ENCODE assay signal across 30 cellular contexts in the genomic region with DNA sequence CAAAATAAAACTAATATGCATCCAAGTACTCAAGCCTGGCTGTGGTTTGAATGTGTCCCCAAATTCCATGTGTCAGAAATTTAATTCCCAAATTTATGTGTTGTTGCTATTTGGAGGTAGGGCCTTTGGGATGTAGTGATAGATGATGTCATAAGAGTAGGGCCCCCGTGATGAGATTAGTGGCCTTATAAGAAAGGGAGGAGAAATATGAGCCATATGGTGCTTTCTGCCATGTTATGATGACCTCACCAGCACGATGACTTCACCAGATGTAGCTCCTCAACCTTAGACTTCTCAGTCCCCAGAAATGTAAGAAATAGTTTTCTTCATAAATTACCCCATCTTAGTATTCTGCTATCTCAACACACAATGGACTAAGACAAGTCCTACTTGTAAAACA.
"Had no signal": no experiment of that assay in that cellular context is flagged by ENCODE, and none has a peak within 500 bp of the region (broad histone marks: within the 10 kb centered on the region; RNA-seq: fewer than 3 reads in every experiment).

No MANE protein-coding gene starts in this region.

- H3K4me1 ChIP-seq: adrenal gland, body of pancreas, esophagus muscularis mucosa, gastroesophageal sphincter, heart right ventricle had no signal

- H3K36me3 ChIP-seq: adrenal gland, esophagus muscularis mucosa, gastroesophageal sphincter, heart right ventricle had no signal

- H3K27ac ChIP-seq: adrenal gland, body of pancreas, esophagus muscularis mucosa, gastroesophageal sphincter, heart right ventricle, hepatocyte had no signal

- H3K79me2 ChIP-seq: hepatocyte had no signal

- H3K27me3 ChIP-seq: adrenal gland, body of pancreas, esophagus muscularis mucosa, gastroesophageal sphincter, heart right ventricle, hepatocyte had no signal

- H3K4me2 ChIP-seq: hepatocyte had no signal

- DNase-seq: activated CD4-positive, alpha-beta memory T cell treated with anti-CD3 and anti-CD28 coated beads for 36 hours; activated CD4-positive, alpha-beta T cell treated with anti-CD3 and anti-CD28 coated beads for 36 hours; activated CD4-positive, alpha-beta T cell treated with anti-CD3 and anti-CD28 coated beads, Interleukin-2, amount 10 ng/mL, durations not matched to agents 24 days and 14 days; activated CD4-positive, CD25-positive, alpha-beta regulatory T cell; activated CD4-positive, CD25-positive, alpha-beta regulatory T cell treated with anti-CD3 and anti-CD28 coated beads, Interleukin-2, amount 50 U/mL, for 72 hours; activated CD8-positive, alpha-beta memory T cell treated with anti-CD3 and anti-CD28 coated beads, Interleukin-2, amount 10 ng/mL, durations not matched to agents 7 days and 5 days; activated CD8-positive, alpha-beta memory T cell treated with anti-CD3 and anti-CD28 coated beads, Interleukin-2, amount 50 U/mL, for 4 hours; activated CD8-positive, alpha-beta T cell treated with anti-CD3 and anti-CD28 coated beads, Interleukin-2, amount 10 ng/mL, durations not matched to agents 7 days and 5 days; activated effector memory CD4-positive, alpha-beta T cell treated with anti-CD3 and anti-CD28 coated beads, Interleukin-2, amount 50 U/mL, for 16 hours; activated naive CD4-positive, alpha-beta T cell treated with anti-CD3 and anti-CD28 coated beads for 36 hours; activated naive CD8-positive, alpha-beta T cell treated with anti-CD3 and anti-CD28 coated beads for 36 hours; activated naive CD8-positive, alpha-beta T cell treated with anti-CD3 and anti-CD28 coated beads, Interleukin-2, amount 50 U/mL, for 24 hours; activated T-cell treated with anti-CD3 and anti-CD28 coated beads, Interleukin-2, amount 50 U/mL, for 1 hour; activated T-cell treated with anti-CD3 and anti-CD28 coated beads, Interleukin-2, amount 50 U/mL, for 48 hours; adrenal gland; amygdala; aorta; body of pancreas; caudate nucleus; cortex of kidney; dermis blood vessel endothelial cell; effector CD4-positive, alpha-beta T cell; effector memory CD8-positive, alpha-beta T cell; erythroblast; foreskin melanocyte; heart right ventricle had no signal

- ATAC-seq: activated CD4-positive, alpha-beta T cell treated with anti-CD3 and anti-CD28 coated beads for 36 hours; activated CD8-positive, alpha-beta memory T cell treated with anti-CD3 and anti-CD28 coated beads, Interleukin-2, amount 10 ng/mL, durations not matched to agents 7 days and 5 days; activated CD8-positive, alpha-beta T cell treated with anti-CD3 and anti-CD28 coated beads, Interleukin-2, amount 10 ng/mL, durations not matched to agents 7 days and 5 days; activated naive CD8-positive, alpha-beta T cell treated with anti-CD3 and anti-CD28 coated beads, Interleukin-2, amount 50 U/mL, for 24 hours; body of pancreas; effector memory CD8-positive, alpha-beta T cell; gastroesophageal sphincter; heart right ventricle had no signal

- H3K4me3 ChIP-seq: adrenal gland, body of pancreas, esophagus muscularis mucosa, gastroesophageal sphincter, heart right ventricle, hepatocyte had no signal

- H2AFZ ChIP-seq: hepatocyte had no signal

- FAIRE-seq: colon had no signal

- H3K9me3 ChIP-seq: adrenal gland, body of pancreas, esophagus muscularis mucosa, gastroesophageal sphincter had no signal
